Comparison of ENCODE assay signal across 1 cellular context in genomic region chr4:102631616-102632015, GRCh38.
TF ChIP-seq lines count a peak whose summit lies in the region.

No MANE protein-coding gene starts in this region.

TF ChIP-seq in IMR-90, 13 proteins besides CTCF, POLR2A, EP300 and RAD21 (continued from another document):
- TF ChIP-seq ELK1 (IDR thresholded peaks at IDR 0.05; ENCODE audit: borderline replicate concordance, low read depth, low read length) (no peak), NFE2L2 (IDR thresholded peaks at IDR 0.05; ENCODE audit: low read depth, low read length) (no peak)
